In genomic region chr6:12012231-12012565, GRCh38 we compare ENCODE assay signal across 1 cellular context.
TF ChIP-seq lines count a peak whose summit lies in the region.

HIVEP1 (plus strand) TSS chr6:12012312; CDS start chr6:12015629, 3,317 bp downstream.

TF ChIP-seq in GM12878, 131 proteins besides CTCF, POLR2A, EP300 and RAD21 (continued from another document):
- TF ChIP-seq BRCA1 (IDR thresholded peaks at IDR 0.05; ENCODE audit: low read depth, low read length) (no peak), ZNF687 (IDR thresholded peaks at IDR 0.05) (no peak), ZSCAN29 (IDR thresholded peaks at IDR 0.05) (no peak), ZNF274 (IDR thresholded peaks at IDR 0.05; ENCODE audit: insufficient read depth, insufficient read length) (no peak)
